15 cellular contexts compared by ENCODE assay signal in the genomic region with DNA sequence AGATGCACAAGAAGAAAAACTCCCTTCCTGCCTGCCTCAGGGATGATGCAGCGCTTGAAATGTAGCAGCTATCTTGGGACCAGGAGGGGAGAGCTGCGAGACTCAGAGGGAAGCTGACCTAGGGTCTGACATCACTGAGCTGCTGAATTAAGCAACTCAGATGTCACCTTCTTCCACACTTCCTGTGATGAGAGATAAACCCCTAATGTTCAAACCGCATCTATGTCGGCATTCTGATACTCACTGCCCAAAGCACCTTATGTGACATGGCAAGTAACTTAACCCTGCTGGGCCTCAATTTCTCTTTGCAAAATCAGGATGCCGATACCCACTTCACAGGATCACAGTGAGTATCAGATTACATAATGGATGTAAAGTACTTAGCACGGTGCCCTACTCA. TPM values are rescaled to one million over a fixed set of nuclear protein-coding genes. Genes with fewer than 3 reads are reported as not detected.
A peak's percentile ranks its signal among the peaks of the same experiment; 100 is the strongest.
DNase-seq lines count a peak whose midpoint lies in the region; ATAC-seq lines count a peak whose summit lies in the region.
"Had no signal": no experiment of that assay in that cellular context is flagged by ENCODE, and none has a peak within 500 bp of the region (broad histone marks: within the 10 kb centered on the region; RNA-seq: fewer than 3 reads in every experiment).

No MANE protein-coding gene starts in this region.

- peaks cover 16% of the 10 kb centered on the region for H3K4me1 Mint-ChIP-seq in activated naive CD8-positive, alpha-beta T cell treated with anti-CD3 and anti-CD28 coated beads, Interleukin-2, amount 50 U/mL, for 24 hours

- H3K27me3 Mint-ChIP-seq in activated naive CD8-positive, alpha-beta T cell treated with anti-CD3 and anti-CD28 coated beads, Interleukin-2, amount 50 U/mL, for 24 hours, result peaks cover 7% of the 10 kb centered on the region
- H3K27me3 Mint-ChIP-seq: progenitor cell of endocrine pancreas had no signal

- no peak overlapping the region for H3K4me3 Mint-ChIP-seq in activated naive CD8-positive, alpha-beta T cell treated with anti-CD3 and anti-CD28 coated beads, Interleukin-2, amount 50 U/mL, for 24 hours

- DNase-seq in NCI-H748 (lab: John Stamatoyannopoulos, UW; ENCODE audit: unreplicated experiment), result peak; percentile 11
- DNase-seq in NCI-H748 treated with DMSO at 0.1 percent for 48 hours (lab: John Stamatoyannopoulos, UW), result no peak
- DNase-seq in NCI-H510A treated with DMSO at 0.1 percent for 48 hours (lab: John Stamatoyannopoulos, UW), result peak; percentile 88
- DNase-seq in activated naive CD8-positive, alpha-beta T cell treated with anti-CD3 and anti-CD28 coated beads, Interleukin-2, amount 50 U/mL, for 24 hours, result no peak
- DNase-seq in neuronal stem cell (ENCODE audit: low spot score), result no peak
- no peak for DNase-seq in UCSD-AML1 (lab: John Stamatoyannopoulos, UW; ENCODE audit: unreplicated experiment)
- no peak for DNase-seq in stimulated activated CD4-positive, alpha-beta T cell treated with anti-CD3 and anti-CD28 coated beads, Interleukin-15, amount 100 ng/mL, for 24 hours
- DNase-seq: 8988T; activated CD4-positive, alpha-beta T cell treated with anti-CD3 and anti-CD28 coated beads for 48 hours; amniotic stem cell; DMS 273 treated with DMSO at 0.1 percent for 48 hours; NCI-H446 treated with DMSO at 0.1 percent for 48 hours; SHP77 treated with DMSO at 0.1 percent for 48 hours had no signal

- H2AFZ ChIP-seq in neuronal stem cell (ENCODE audit: low read length), result peak overlapping the region; percentile 69

- no CpG with 5 or more reads among the region's 6 CpGs for WGBS in neuronal stem cell (ENCODE audit: extremely low coverage in 2 of 2, insufficient read length in 2 of 2, insufficient replicate concordance in 1 of 2), 2 donors

- no peak overlapping the region for H2BK12ac ChIP-seq in neuronal stem cell (ENCODE audit: low read length)

- H3K27me3 ChIP-seq in neuronal stem cell (ENCODE audit: control insufficient read depth in 3 of 3, insufficient read depth in 3 of 3, low read depth in 1 of 3, low read length in 3 of 3), result no peaks in the 10 kb centered on the region

- ATAC-seq in activated naive CD8-positive, alpha-beta T cell treated with anti-CD3 and anti-CD28 coated beads, Interleukin-2, amount 50 U/mL, for 24 hours, result no peak
- ATAC-seq in HG02840 (IDR thresholded peaks at IDR 0.05; ENCODE audit: low FRiP score, unreplicated experiment), result no peak

- H3K14ac ChIP-seq in neuronal stem cell (ENCODE audit: low read length), result no peak overlapping the region

- H3K9me3 Mint-ChIP-seq in activated naive CD8-positive, alpha-beta T cell treated with anti-CD3 and anti-CD28 coated beads, Interleukin-2, amount 50 U/mL, for 24 hours, result no peaks in the 10 kb centered on the region

- no peaks in the 10 kb centered on the region for H3K36me3 Mint-ChIP-seq in activated naive CD8-positive, alpha-beta T cell treated with anti-CD3 and anti-CD28 coated beads, Interleukin-2, amount 50 U/mL, for 24 hours (ENCODE audit: low read depth)

- H3K27ac ChIP-seq in neuronal stem cell (replicated peaks; ENCODE audit: low read length), result no peak overlapping the region

- no peaks in the 10 kb centered on the region for H3K4me1 ChIP-seq in neuronal stem cell (ENCODE audit: control insufficient read depth in 2 of 2, insufficient read depth in 1 of 2, low read depth in 1 of 2, low read length in 2 of 2)

- H2BK5ac ChIP-seq in neuronal stem cell (ENCODE audit: low read length), result no peak overlapping the region

- H3K18ac ChIP-seq in neuronal stem cell (ENCODE audit: low read length), result no peak overlapping the region

- peaks cover 4 to 6% of the 10 kb centered on the region in 2 donors for H3K9me3 ChIP-seq in neuronal stem cell (replicated peaks in 1 of 2; ENCODE audit: control insufficient read depth in 2 of 2, insufficient read depth in 1 of 2, low read depth in 1 of 2, low read length in 2 of 2)

- H3K9ac ChIP-seq in neuronal stem cell (ENCODE audit: low read depth, low read length, poor library complexity), result no peak overlapping the region

- H2AK5ac ChIP-seq in neuronal stem cell (ENCODE audit: low read depth, low read length), result no peak overlapping the region

- H3K27ac Mint-ChIP-seq in activated naive CD8-positive, alpha-beta T cell treated with anti-CD3 and anti-CD28 coated beads, Interleukin-2, amount 50 U/mL, for 24 hours, result peak overlapping the region; percentile 14
- H3K27ac Mint-ChIP-seq: progenitor cell of endocrine pancreas had no signal

- no peak overlapping the region for H4K8ac ChIP-seq in neuronal stem cell (ENCODE audit: low read depth, low read length)

- H3K36me3 ChIP-seq in neuronal stem cell (replicated peaks in 1 of 2; ENCODE audit: control insufficient read depth in 2 of 2, insufficient read depth in 2 of 2, low read length in 2 of 2), result no peaks in the 10 kb centered on the region

- no peak overlapping the region for H3K4me3 ChIP-seq in neuronal stem cell (ENCODE audit: low read length in 2 of 2)

- H3K4me2 ChIP-seq in neuronal stem cell (ENCODE audit: insufficient read depth, low read length, poor library complexity, severe bottlenecking), result no peak overlapping the region

- no peaks in the 10 kb centered on the region for H3K79me1 ChIP-seq in neuronal stem cell (ENCODE audit: low read depth, low read length)

- no peak overlapping the region for H4K91ac ChIP-seq in neuronal stem cell (ENCODE audit: low read depth, low read length, poor library complexity)

- no peak overlapping the region for H3K23ac ChIP-seq in neuronal stem cell (ENCODE audit: low read depth, low read length, poor library complexity)

- no peak overlapping the region for H2BK120ac ChIP-seq in neuronal stem cell (ENCODE audit: low read depth, low read length)

- no peak overlapping the region for H2BK15ac ChIP-seq in neuronal stem cell (ENCODE audit: low read length)

- H3K4ac ChIP-seq in neuronal stem cell (ENCODE audit: low read length), result no peak overlapping the region

RNA-seq across cellular contexts. Expression of a gene that starts 9.1 kb away (rescaled TPM):
- 47.7 TPM for polyA plus RNA-seq in neuronal stem cell (2013, experiment 1 of 2)
- 46.5 TPM for polyA plus RNA-seq in neuronal stem cell (2013, experiment 2 of 2)

RNA-seq across cellular contexts. Expression of a gene that starts 35.1 kb away (rescaled TPM):
- 5.9 TPM for polyA plus RNA-seq in neuronal stem cell (2013, experiment 1 of 2)
- polyA plus RNA-seq in neuronal stem cell (2013, experiment 2 of 2), result 6.1 TPM

Comparison
In these comparisons a context has a peak if more than half of its experiments do, and no peak if none do; other contexts are left out.
1. DNase-seq: peak in NCI-H748 (single experiment) and NCI-H510A treated with DMSO at 0.1 percent for 48 hours (single experiment); none in NCI-H748 treated with DMSO at 0.1 percent for 48 hours (single experiment), activated naive CD8-positive, alpha-beta T cell treated with anti-CD3 and anti-CD28 coated beads, Interleukin-2, amount 50 U/mL, for 24 hours (single experiment), neuronal stem cell (single experiment), UCSD-AML1 (single experiment) and stimulated activated CD4-positive, alpha-beta T cell treated with anti-CD3 and anti-CD28 coated beads, Interleukin-15, amount 100 ng/mL, for 24 hours (single experiment).